Comparison of ENCODE assay signal across 8 cellular contexts in the genomic region with DNA sequence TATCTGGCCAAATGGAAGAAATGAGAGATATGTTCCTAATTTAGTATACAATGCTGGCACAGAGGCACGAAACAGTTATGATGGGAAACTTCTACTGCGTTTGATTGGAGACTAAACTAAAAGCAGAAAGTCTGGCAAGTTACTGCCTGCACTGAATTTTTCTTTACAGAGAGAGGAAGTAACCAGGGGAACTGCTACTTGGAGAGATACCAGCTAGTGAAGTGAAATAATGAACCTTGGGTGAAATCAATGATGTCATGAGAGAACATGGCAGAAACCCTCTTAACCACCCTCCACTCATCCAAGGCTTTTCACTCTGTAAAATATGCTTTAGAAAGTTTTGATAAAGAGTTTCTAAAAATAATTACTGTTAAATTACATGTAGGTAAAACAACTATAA. TPM values are rescaled to one million over a fixed set of nuclear protein-coding genes. Genes with fewer than 3 reads are reported as not detected.
DNase-seq lines count a peak whose midpoint lies in the region; ATAC-seq and TF ChIP-seq lines count a peak whose summit lies in the region.

No MANE protein-coding gene starts in this region.

- ATAC-seq in GM21717 (IDR thresholded peaks at IDR 0.05; ENCODE audit: unreplicated experiment) = peak; percentile 71
- peak; percentile 41 for ATAC-seq in left ventricle myocardium superior

- no peaks in the 10 kb centered on the region for H3K36me3 ChIP-seq in esophagus squamous epithelium
- no peaks in the 10 kb centered on the region for H3K36me3 ChIP-seq in MM.1S (replicated peaks; ENCODE audit: insufficient read depth, low read length)

- H3K27ac ChIP-seq in esophagus squamous epithelium (peak overlapping the region in 2 of 4 donors; percentile 38 to 55), MM.1S (ENCODE audit: low read length) (no peak overlapping the region)

- no peak overlapping the region for H3K4me2 ChIP-seq in MM.1S (ENCODE audit: low read depth, low read length)

- H3K27me3 ChIP-seq in esophagus squamous epithelium (no peaks in the 10 kb centered on the region), MM.1S (replicated peaks; ENCODE audit: insufficient read depth, low read length) (no peaks in the 10 kb centered on the region)

- WGBS in esophagus squamous epithelium, 2 donors = 16 to 34% methylated on average over 2 of the region's 2 CpGs

- H3K79me2 ChIP-seq in MM.1S (ENCODE audit: low read length) = no peaks in the 10 kb centered on the region

- no peak overlapping the region for H2AFZ ChIP-seq in MM.1S (ENCODE audit: low read length)

- H3K4me1 ChIP-seq in esophagus squamous epithelium (peaks cover 5 to 40% (median 16%) of the 10 kb centered on the region in 3 donors), MM.1S (ENCODE audit: low read length) (peaks cover 12% of the 10 kb centered on the region)

- intact Hi-C loops in left ventricle myocardium superior (cut with micrococcal nuclease) = no loop called here
- intact Hi-C loops in esophagus squamous epithelium (cut with DNase I) = no loop called here

- no peak overlapping the region for H3K9ac ChIP-seq in MM.1S (ENCODE audit: low read length)

- no peaks in the 10 kb centered on the region for H3K9me3 ChIP-seq in esophagus squamous epithelium
- no peaks in the 10 kb centered on the region for H3K9me3 ChIP-seq in MM.1S (replicated peaks; ENCODE audit: insufficient read depth, low read length)

- no peak for TF ChIP-seq CTCF in GM12864 (IDR thresholded peaks at IDR 0.05; ENCODE audit: low read depth, low read length, missing control alignments)
- no peak for TF ChIP-seq CTCF in NB4 (IDR thresholded peaks at IDR 0.05; ENCODE audit: low read depth, low read length)
- no peak for TF ChIP-seq CTCF in esophagus squamous epithelium (IDR thresholded peaks at IDR 0.05)
- no peak for TF ChIP-seq CTCF in MM.1S (IDR thresholded peaks at IDR 0.05; ENCODE audit: low read length)

- TF ChIP-seq POLR2A in NB4 (IDR thresholded peaks at IDR 0.05; ENCODE audit: extremely low read depth, insufficient read length) = no peak
- TF ChIP-seq POLR2A in esophagus squamous epithelium (IDR thresholded peaks at IDR 0.05) = no peak

- no peaks in the 10 kb centered on the region for H3F3A ChIP-seq in MM.1S (ENCODE audit: insufficient read depth, low read length)

- DNase-seq in GM12864 (ENCODE audit: low read depth) (peak; percentile 34), NB4 (ENCODE audit: low read depth) (peak; percentile 20), left ventricle myocardium superior (no peak), DMS114 treated with DMSO at 0.1 percent for 48 hours (lab: John Stamatoyannopoulos, UW; ENCODE audit: unreplicated experiment) (no peak), esophagus squamous epithelium (lab: John Stamatoyannopoulos, UW) (no peak), MM.1S (no peak)
- DNase-seq in stimulated activated CD4-positive, alpha-beta T cell treated with anti-CD3 and anti-CD28 coated beads, Interleukin-15, amount 100 ng/mL, for 24 hours = no peak

- H4K20me1 ChIP-seq in MM.1S (ENCODE audit: insufficient read depth, low read length) = no peaks in the 10 kb centered on the region

- H3K4me3 ChIP-seq in GM12864 (ENCODE audit: low read depth, low read length) (no peak overlapping the region), NB4 (ENCODE audit: low read depth, low read length) (no peak overlapping the region), esophagus squamous epithelium (no peak overlapping the region), MM.1S (ENCODE audit: low read length) (no peak overlapping the region)

- no peaks in the 10 kb centered on the region for H3K9me2 ChIP-seq in MM.1S (replicated peaks; ENCODE audit: insufficient read depth, low read length)

RNA-seq across cellular contexts. Expression of gene NIBAN1, which starts 29.3 kb away (rescaled TPM):
- 397 TPM for total RNA-seq in left ventricle myocardium superior
- 100 to 1,000 TPM in 1 of 4 donors, 10 to 100 TPM in 3; 23.8 to 146 (median 54.2) TPM for total RNA-seq in esophagus squamous epithelium

Comparison
In these comparisons a context has a peak if more than half of its experiments do, and no peak if none do; other contexts are left out.
1. DNase-seq: peak in GM12864 (single experiment) and NB4 (single experiment); none in left ventricle myocardium superior (single experiment), DMS114 treated with DMSO at 0.1 percent for 48 hours (single experiment), esophagus squamous epithelium (single experiment), MM.1S (single experiment) and stimulated activated CD4-positive, alpha-beta T cell treated with anti-CD3 and anti-CD28 coated beads, Interleukin-15, amount 100 ng/mL, for 24 hours (single experiment).